8 cellular contexts compared by ENCODE assay signal in genomic region chr4:164779811-164780216, GRCh38. TPM values are rescaled to one million over a fixed set of nuclear protein-coding genes. Genes with fewer than 3 reads are reported as not detected.
DNase-seq lines count a peak whose midpoint lies in the region; ATAC-seq and TF ChIP-seq lines count a peak whose summit lies in the region.

No MANE protein-coding gene starts in this region.

- H3K4me3 ChIP-seq in fibroblast of mammary gland (ENCODE audit: control insufficient read depth, low read depth, low read length) (no peak overlapping the region), trophoblast cell (ENCODE audit: low read depth, low read length) (no peak overlapping the region)

- no peak overlapping the region for H4K12ac ChIP-seq in trophoblast cell (ENCODE audit: low read depth, low read length)

- H2AK5ac ChIP-seq in trophoblast cell (ENCODE audit: low read length): no peak overlapping the region

- no peak overlapping the region for H3K27ac ChIP-seq in trophoblast cell (ENCODE audit: low read depth, low read length)

- no peak overlapping the region for H2BK12ac ChIP-seq in trophoblast cell (ENCODE audit: low read length)

- H2BK5ac ChIP-seq in trophoblast cell (ENCODE audit: low read depth, low read length, poor library complexity): no peak overlapping the region

- peaks cover 3% of the 10 kb centered on the region for H3K79me1 ChIP-seq in trophoblast cell (ENCODE audit: low read length)

- no peaks in the 10 kb centered on the region for H3K79me2 ChIP-seq in trophoblast cell (ENCODE audit: control insufficient read depth, insufficient read depth, low read length, poor library complexity)

- ATAC-seq in GM19023 (IDR thresholded peaks at IDR 0.05; ENCODE audit: unreplicated experiment): peak; percentile 80
- ATAC-seq in HG03460 (IDR thresholded peaks at IDR 0.05; ENCODE audit: unreplicated experiment): peak; percentile 80

- no CpG with 5 or more reads among the region's 7 CpGs for WGBS in trophoblast cell (ENCODE audit: extremely low coverage, insufficient coverage, insufficient read length)

- H3K9ac ChIP-seq in trophoblast cell (ENCODE audit: low read length): no peak overlapping the region

- H3K4ac ChIP-seq in trophoblast cell (ENCODE audit: low read depth, low read length): no peak overlapping the region

- no peak overlapping the region for H3K18ac ChIP-seq in trophoblast cell (ENCODE audit: low read length)

- H3K36me3 ChIP-seq in trophoblast cell (ENCODE audit: control insufficient read depth in 1 of 2, insufficient read depth in 2 of 2, low read length in 2 of 2): no peaks in the 10 kb centered on the region

- H3K23ac ChIP-seq in trophoblast cell (ENCODE audit: low read length): no peak overlapping the region

- H3K4me2 ChIP-seq in trophoblast cell (ENCODE audit: low read length): no peak overlapping the region

- H3K14ac ChIP-seq in trophoblast cell (ENCODE audit: low read length): no peak overlapping the region

- H4K91ac ChIP-seq in trophoblast cell (ENCODE audit: low read depth, low read length): no peak overlapping the region

- H3K27me3 ChIP-seq in trophoblast cell (ENCODE audit: insufficient read depth, low read length): no peaks in the 10 kb centered on the region

- no peak overlapping the region for H4K8ac ChIP-seq in trophoblast cell (ENCODE audit: low read depth, low read length)

- H3K9me3 ChIP-seq in trophoblast cell (ENCODE audit: insufficient read depth, low read depth, low read length): no peaks in the 10 kb centered on the region

- peak; percentile 98 for TF ChIP-seq CTCF in fibroblast of mammary gland (conservative IDR thresholded peaks at IDR 0.05; ENCODE audit: control insufficient read depth, insufficient read depth, low read depth, low read length)

- DNase-seq in NOMO-1 treated with DMSO at 0.1 percent for 48 hours (lab: John Stamatoyannopoulos, UW; ENCODE audit: unreplicated experiment) (peak; percentile 12), NOMO-1 treated with dmso at 0.1 percent for 144 hours (lab: John Stamatoyannopoulos, UW; ENCODE audit: unreplicated experiment) (no peak), SHP77 (lab: John Stamatoyannopoulos, UW) (peak; percentile 31 to 46), fibroblast of mammary gland (ENCODE audit: low read depth) (peak; percentile 62), trophoblast cell (peak; percentile 53 to 76), T1000 (lab: John Stamatoyannopoulos, UW) (no peak)

- no peak overlapping the region for H2AFZ ChIP-seq in trophoblast cell (ENCODE audit: insufficient read depth, low read length, poor library complexity)

- H3K4me1 ChIP-seq in trophoblast cell (ENCODE audit: control insufficient read depth in 1 of 2, insufficient read depth in 2 of 2, low read length in 2 of 2): peaks cover 0 to 2% of the 10 kb centered on the region in 2 experiments

- H2BK120ac ChIP-seq in trophoblast cell (ENCODE audit: insufficient read depth, low read length, poor library complexity): no peak overlapping the region

RNA-seq across cellular contexts. Expression of gene SMIM31, which starts 25.9 kb away (rescaled TPM):
- not detected in 2 replicates for polyA plus RNA-seq in trophoblast cell (2013)

Comparison
In these comparisons a context has a peak if more than half of its experiments do, and no peak if none do; other contexts are left out.
1. DNase-seq: peak in NOMO-1 treated with DMSO at 0.1 percent for 48 hours (single experiment), SHP77 (2 of 2), fibroblast of mammary gland (single experiment) and trophoblast cell (2 of 2); none in NOMO-1 treated with dmso at 0.1 percent for 144 hours (single experiment) and T1000 (single experiment).